Comparison of ENCODE assay signal across 8 cellular contexts in genomic region chr13:77918391-77919261, GRCh38. TPM values are rescaled to one million over a fixed set of nuclear protein-coding genes. Genes with fewer than 3 reads are reported as not detected.
A peak's percentile ranks its signal among the peaks of the same experiment; 100 is the strongest.
DNase-seq lines count a peak whose midpoint lies in the region; ATAC-seq and TF ChIP-seq lines count a peak whose summit lies in the region.

Gene EDNRB (minus strand): TSS chr13:77918831. CDS start chr13:77918573, 258 bp downstream.

- ATAC-seq in HG02884 (IDR thresholded peaks at IDR 0.05; ENCODE audit: unreplicated experiment) (peak; percentile 38), sciatic nerve (peak; percentile 79), HG02588 (IDR thresholded peaks at IDR 0.05; ENCODE audit: unreplicated experiment) (no peak)

- peak within 1 kb of the TSS; percentile 52 for H3K4me3 ChIP-seq in astrocyte of the spinal cord (ENCODE audit: low read depth, low read length)

- DNase-seq in Daoy (ENCODE audit: low read depth) = peak; percentile 21
- DNase-seq in astrocyte of the spinal cord (ENCODE audit: low read depth, low spot score) = peak; percentile 43
- peak; percentile 38 for DNase-seq in iPS DF 19.7 (ENCODE audit: low read depth, low spot score)
- DNase-seq in sciatic nerve (ENCODE audit: low spot score) = peak; percentile 71
- no peak for DNase-seq in GM20000 (ENCODE audit: low spot score)
- no peak for DNase-seq in HuH-7.5 (ENCODE audit: low spot score)

- in situ Hi-C loops in astrocyte of the spinal cord (cut with HindIII; ENCODE audit: low sequenced_read_pairs) = no loop called here

- TF ChIP-seq CTCF in astrocyte of the spinal cord (IDR thresholded peaks at IDR 0.05; ENCODE audit: low read depth, low read length) (peak; percentile 22), GM20000 (IDR thresholded peaks at IDR 0.05; ENCODE audit: extremely low read depth, missing control alignments) (no peak)

- intact Hi-C loops in sciatic nerve (cut with DNase I) = no loop called here

RNA-seq across cellular contexts. Expression of gene EDNRB, which starts in this region (rescaled TPM):
- 1.5 and 2.1 TPM in 2 replicates for total RNA-seq in Daoy (2014; rRNA removed; shearing (Covaris generic))
- 31.1 TPM for total RNA-seq in sciatic nerve

Comparison
In these comparisons a context has a peak if more than half of its experiments do, and no peak if none do; other contexts are left out.
1. RNA of gene EDNRB (total RNA-seq): 31.1 TPM in sciatic nerve (single experiment); 1.5 to 2.1 TPM in Daoy; every median in the first group is over 10 times any median in the second.
2. DNase-seq: peak in Daoy (single experiment), astrocyte of the spinal cord (single experiment), iPS DF 19.7 (single experiment) and sciatic nerve (single experiment); none in GM20000 (single experiment) and HuH-7.5 (single experiment).